ENCODE assay signal across 16 cellular contexts in genomic region chr15:64544450-64544849, GRCh38.
"Had no signal": no experiment of that assay in that cellular context is flagged by ENCODE, and none has a peak within 500 bp of the region (broad histone marks: within the 10 kb centered on the region; RNA-seq: fewer than 3 reads in every experiment).

No MANE protein-coding gene starts in this region.

- H3K36me3 ChIP-seq: lower lobe of right lung had no signal

- H3K4me3 Mint-ChIP-seq: natural killer cell, T-cell had no signal

- H3K27me3 ChIP-seq: testis had no signal

- H3K4me3 ChIP-seq: lower lobe of right lung, psoas muscle, SK-N-MC, testis had no signal

- H3K36me3 Mint-ChIP-seq: natural killer cell had no signal

- ATAC-seq: lower lobe of right lung; natural killer cell; psoas muscle; stimulated activated naive CD8-positive, alpha-beta T cell treated with anti-CD3 and anti-CD28 coated beads, Interleukin-15, Interleukin-2, amounts not matched to agents 100 U/mL and 50 U/mL, for 24 hours; T-cell had no signal

- DNase-seq: activated gamma-delta T cell; activated T-cell treated with anti-CD3 and anti-CD28 coated beads, Interleukin-2, amount 50 U/mL, for 1 hour; central memory CD4-positive, alpha-beta T cell; cortex of kidney; effector CD8-positive, alpha-beta T cell; erythroblast; hippocampal formation; lower lobe of right lung; natural killer cell; occipital lobe; psoas muscle; stimulated activated CD4-positive, alpha-beta T cell treated with anti-CD3 and anti-CD28 coated beads, Interleukin-2, amount 100 ng/mL, for 48 hours; stimulated activated naive CD8-positive, alpha-beta T cell treated with anti-CD3 and anti-CD28 coated beads, Interleukin-15, Interleukin-2, amounts not matched to agents 100 U/mL and 50 U/mL, for 24 hours; T-cell; testis had no signal

- H3K27ac ChIP-seq: lower lobe of right lung, psoas muscle, SK-N-MC, testis had no signal

- H3K4me1 ChIP-seq: lower lobe of right lung, psoas muscle, testis had no signal

- H3K9me3 ChIP-seq: lower lobe of right lung, psoas muscle, testis had no signal

- H3K27me3 Mint-ChIP-seq: T-cell had no signal

- H3K9me3 Mint-ChIP-seq: natural killer cell had no signal
